In the genomic region with DNA sequence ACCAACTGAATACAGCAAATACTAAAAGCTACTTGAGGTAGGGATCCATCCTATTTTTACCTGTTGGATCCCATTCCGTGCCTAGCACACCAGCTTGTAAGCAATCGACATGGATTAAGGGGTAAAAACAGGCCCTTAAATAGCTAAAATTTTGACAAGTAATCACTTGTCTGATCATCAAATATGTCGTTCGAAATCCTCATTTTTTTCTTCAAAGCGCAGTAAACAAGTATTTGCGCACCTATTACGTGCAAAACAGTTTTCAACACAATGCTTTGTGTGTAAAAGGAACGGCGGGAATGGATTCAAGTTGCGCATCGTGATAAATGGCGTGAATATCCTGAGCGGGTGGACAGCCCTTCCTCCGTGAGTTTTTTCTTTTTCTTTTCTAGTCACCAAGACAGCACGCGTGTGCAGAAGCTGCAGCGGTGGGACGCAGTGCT, we compare ENCODE assay signal across 7 cellular contexts. TPM values are rescaled to one million over a fixed set of nuclear protein-coding genes. Genes with fewer than 3 reads are reported as not detected.
DNase-seq lines count a peak whose midpoint lies in the region; ATAC-seq and TF ChIP-seq lines count a peak whose summit lies in the region.

No MANE protein-coding gene starts in this region.

- H3K4me1 ChIP-seq in foreskin keratinocyte, result peaks cover 20% of the 10 kb centered on the region

- POLR2A ChIA-PET in T-cell (lab: Charles Lee), result no interaction called here

- CTCF ChIA-PET in T-cell (lab: Charles Lee), result interaction anchor here in 1 of 2 donors (1.1 kb wide), 1 partner anchor 512 kb away, joined by 7 read pairs; no protein-coding TSS in a partner anchor

- ATAC-seq in T-cell (replicated peaks in 1 of 4) (no peak), foreskin keratinocyte (no peak), GM19455 (IDR thresholded peaks at IDR 0.05; ENCODE audit: unreplicated experiment) (no peak), GM18907 (IDR thresholded peaks at IDR 0.05; ENCODE audit: unreplicated experiment) (no peak)

- H3K27ac ChIP-seq in foreskin keratinocyte (peak overlapping the region; percentile 87), skin epidermis (peak overlapping the region; percentile 88 to 100 (median 97))

- H3K4me3 ChIP-seq in H7 (ENCODE audit: insufficient read depth, low read depth, low read length), result peak overlapping the region; percentile 86
- peak overlapping the region; percentile 57 to 75 (median 70) for H3K4me3 ChIP-seq in skin epidermis

- H3K4me1 Mint-ChIP-seq in T-cell, result peaks cover 34 to 44% (median 39%) of the 10 kb centered on the region in 3 donors

- H3K27me3 ChIP-seq in H7 (ENCODE audit: control insufficient read depth, insufficient read depth, low read length) (peaks cover 4% of the 10 kb centered on the region; the same call in 1 of the 2 replicates), foreskin keratinocyte (no peaks in the 10 kb centered on the region)

- peak overlapping the region; percentile 95 to 98 (median 98) for H3K4me3 Mint-ChIP-seq in T-cell

- DNase-seq in H7, result no peak
- peak in 2 of 34 experiments; percentile 0 to 1 for DNase-seq in T-cell
- no peak for DNase-seq in foreskin keratinocyte
- no peak for DNase-seq in iPS-NIHi11 (ENCODE audit: low spot score)

- no peaks in the 10 kb centered on the region for H3K9me3 Mint-ChIP-seq in T-cell

- no peak for TF ChIP-seq CTCF in foreskin keratinocyte (conservative IDR thresholded peaks at IDR 0.05)

- peak overlapping the region; percentile 62 to 69 for H3K27ac Mint-ChIP-seq in T-cell

- no peaks in the 10 kb centered on the region for H3K36me3 ChIP-seq in H7 (replicated peaks; ENCODE audit: control insufficient read depth, insufficient read depth, low read length)

- H3K27me3 Mint-ChIP-seq in T-cell, result peaks cover 0 to 4% of the 10 kb centered on the region in 2 donors

- no peaks in the 10 kb centered on the region for H3K36me3 Mint-ChIP-seq in T-cell

RNA-seq across cellular contexts. Expression of gene ACVR2A, which starts 1.4 kb away (rescaled TPM):
- total RNA-seq in H7 (2014; rRNA removed; shearing (Covaris generic)), result 8.6 and 8.8 TPM in 2 replicates
- 10 to 100 TPM; 10.4 to 12.5 (median 11.0) TPM for total RNA-seq in T-cell
- total RNA-seq in foreskin keratinocyte, result 6.2 and 8.0 TPM in 2 replicates
- 2.6 and 3.0 TPM in 2 replicates for polyA plus RNA-seq in foreskin keratinocyte
